26 cellular contexts compared by ENCODE assay signal in genomic region chr12:84661732-84662326, GRCh38.
DNase-seq lines count a peak whose midpoint lies in the region; TF ChIP-seq lines count a peak whose summit lies in the region.
"Had no signal": no experiment of that assay in that cellular context is flagged by ENCODE, and none has a peak within 500 bp of the region (broad histone marks: within the 10 kb centered on the region; RNA-seq: fewer than 3 reads in every experiment).

No MANE protein-coding gene starts in this region.

- H3K4me1 ChIP-seq in breast epithelium (no peaks in the 10 kb centered on the region), testis (no peaks in the 10 kb centered on the region), PC-9 (replicated peaks; ENCODE audit: insufficient read depth) (no peaks in the 10 kb centered on the region)
- H3K4me1 ChIP-seq: heart left ventricle, left ventricle myocardium inferior, stomach, upper lobe of right lung had no signal

- H3K9me2 ChIP-seq in PC-9 (ENCODE audit: insufficient read depth) = 0 out of 2 replicates have a peak, but pooled peaks cover 6% of the 10 kb centered on the region

- H3K27ac Mint-ChIP-seq in MCF 10A (ENCODE audit: low read depth, unreplicated experiment) (no peak overlapping the region), chondrocyte (ENCODE audit: unreplicated experiment) (no peak overlapping the region)
- H3K27ac Mint-ChIP-seq: activated naive CD8-positive, alpha-beta T cell treated with anti-CD3 and anti-CD28 coated beads, Interleukin-2, amount 10 ng/mL, durations not matched to agents 7 days and 5 days had no signal

- BruUV-seq in MCF 10A (replicated peaks; lab: Mats Ljungman, UMichigan) (no TSS peak), PC-9 (replicated peaks; lab: Mats Ljungman, UMichigan) (no TSS peak)

- no peaks in the 10 kb centered on the region for H3K36me3 Mint-ChIP-seq in MCF 10A (ENCODE audit: insufficient read depth, unreplicated experiment)
- H3K36me3 Mint-ChIP-seq in chondrocyte (ENCODE audit: low read depth) = no peaks in the 10 kb centered on the region
- H3K36me3 Mint-ChIP-seq: activated naive CD8-positive, alpha-beta T cell treated with anti-CD3 and anti-CD28 coated beads, Interleukin-2, amount 10 ng/mL, durations not matched to agents 7 days and 5 days had no signal

- no peak overlapping the region for H3K27ac ChIP-seq in breast epithelium
- H3K27ac ChIP-seq in testis = no peak overlapping the region
- no peak overlapping the region for H3K27ac ChIP-seq in PC-9
- H3K27ac ChIP-seq: 22Rv1, dorsolateral prefrontal cortex, heart left ventricle, left ventricle myocardium inferior, neutrophil, stomach, upper lobe of right lung had no signal

- DNase-seq in MCF 10A (ENCODE audit: unreplicated experiment) (peak; percentile 8), breast epithelium (ENCODE audit: low spot score in 2 of 2) (no peak), astrocyte of the hippocampus (ENCODE audit: low read depth, low spot score) (peak; percentile 9), fibroblast of villous mesenchyme (ENCODE audit: low read depth) (peak; percentile 3), testis (no peak), PC-9 (no peak), chondrocyte (ENCODE audit: low spot score) (no peak)
- no peak for DNase-seq in stimulated activated CD4-positive, alpha-beta T cell treated with anti-CD3 and anti-CD28 coated beads, Interleukin-4, amount 100 ng/mL, for 4 hours
- DNase-seq: activated CD4-positive, alpha-beta T cell treated with anti-CD3 and anti-CD28 coated beads for 48 hours; activated CD8-positive, alpha-beta memory T cell treated with anti-CD3 and anti-CD28 coated beads, Interleukin-2, amount 50 U/mL, for 4 hours; activated naive CD8-positive, alpha-beta T cell treated with anti-CD3 and anti-CD28 coated beads, Interleukin-2, amount 10 ng/mL, durations not matched to agents 7 days and 5 days; BE2C; Calu3; dorsolateral prefrontal cortex; heart left ventricle; left ventricle myocardium inferior; mucosa of descending colon; NCI-H146; NCI-H2171; NCI-H69; SIG-M5; stimulated activated CD4-positive, alpha-beta T cell treated with anti-CD3 and anti-CD28 coated beads, Interleukin-4, amount 100 ng/mL, for 24 hours; stomach; upper lobe of right lung had no signal

- no peaks in the 10 kb centered on the region for H3K9me3 ChIP-seq in breast epithelium
- no peaks in the 10 kb centered on the region for H3K9me3 ChIP-seq in testis
- H3K9me3 ChIP-seq in PC-9 (ENCODE audit: insufficient read depth, low read depth) = no peaks in the 10 kb centered on the region
- H3K9me3 ChIP-seq: BE2C, heart left ventricle, left ventricle myocardium inferior, mucosa of descending colon, neutrophil, stomach, upper lobe of right lung had no signal

- TF ChIP-seq CTCF in MCF 10A (IDR thresholded peaks at IDR 0.05; ENCODE audit: unreplicated experiment) (no peak), breast epithelium (IDR thresholded peaks at IDR 0.05) (no peak), fibroblast of villous mesenchyme (IDR thresholded peaks at IDR 0.05; ENCODE audit: insufficient read depth, low read depth, low read length) (no peak), testis (IDR thresholded peaks at IDR 0.05) (no peak), PC-9 (conservative IDR thresholded peaks at IDR 0.05) (no peak), chondrocyte (IDR thresholded peaks at IDR 0.05) (no peak)

- no peaks in the 10 kb centered on the region for H3F3A ChIP-seq in PC-9 (ENCODE audit: insufficient read depth, low read depth)

- H3K4me3 ChIP-seq in breast epithelium (no peak overlapping the region), fibroblast of villous mesenchyme (ENCODE audit: low read depth, low read length) (no peak overlapping the region), testis (no peak overlapping the region), PC-9 (no peak overlapping the region)
- H3K4me3 ChIP-seq: dorsolateral prefrontal cortex, heart left ventricle, left ventricle myocardium inferior, mucosa of descending colon, stomach, upper lobe of right lung had no signal

- H3K4me3 Mint-ChIP-seq in MCF 10A (ENCODE audit: unreplicated experiment) = no peak overlapping the region
- no peak overlapping the region for H3K4me3 Mint-ChIP-seq in chondrocyte (ENCODE audit: unreplicated experiment)
- H3K4me3 Mint-ChIP-seq: activated naive CD8-positive, alpha-beta T cell treated with anti-CD3 and anti-CD28 coated beads, Interleukin-2, amount 10 ng/mL, durations not matched to agents 7 days and 5 days had no signal

- intact Hi-C loops in MCF 10A (cut with micrococcal nuclease) (no loop called here), breast epithelium (cut with DNase I; ENCODE audit: low total_unique reads) (no loop called here), testis (cut with DNase I; ENCODE audit: low total_unique reads) (no loop called here), PC-9 (cut with micrococcal nuclease; ENCODE audit: unreplicated experiment) (no loop called here)

- H3K79me2 ChIP-seq in PC-9 (ENCODE audit: low read depth) = no peaks in the 10 kb centered on the region

- POLR2A ChIA-PET in MCF 10A (lab: Yijun Ruan, JAX) = no interaction called here
- POLR2A ChIA-PET in PC-9 (lab: Charles Lee; ENCODE audit: unreplicated experiment) = no interaction called here

- H4K20me1 ChIP-seq in PC-9 (ENCODE audit: insufficient read depth) = no peaks in the 10 kb centered on the region

- no peak for TF ChIP-seq POLR2A in breast epithelium (IDR thresholded peaks at IDR 0.05)
- no peak for TF ChIP-seq POLR2A in testis (IDR thresholded peaks at IDR 0.05)

- H3K27me3 ChIP-seq in breast epithelium (no peaks in the 10 kb centered on the region), testis (no peaks in the 10 kb centered on the region), PC-9 (ENCODE audit: insufficient read depth, low read depth) (no peaks in the 10 kb centered on the region)
- H3K27me3 ChIP-seq: BE2C, dorsolateral prefrontal cortex, heart left ventricle, neutrophil, stomach, upper lobe of right lung had no signal

- H3K4me1 Mint-ChIP-seq in MCF 10A (ENCODE audit: insufficient read depth, unreplicated experiment) (peaks cover 6% of the 10 kb centered on the region), chondrocyte (ENCODE audit: low read depth) (peaks cover 5% of the 10 kb centered on the region)
- H3K4me1 Mint-ChIP-seq: activated naive CD8-positive, alpha-beta T cell treated with anti-CD3 and anti-CD28 coated beads, Interleukin-2, amount 10 ng/mL, durations not matched to agents 7 days and 5 days had no signal

- H3K27me3 Mint-ChIP-seq in MCF 10A (ENCODE audit: insufficient read depth, unreplicated experiment) (no peaks in the 10 kb centered on the region), chondrocyte (ENCODE audit: low read depth) (peaks cover 3% of the 10 kb centered on the region)
- H3K27me3 Mint-ChIP-seq: activated naive CD8-positive, alpha-beta T cell treated with anti-CD3 and anti-CD28 coated beads, Interleukin-2, amount 10 ng/mL, durations not matched to agents 7 days and 5 days had no signal

- WGBS in testis, 2 donors = 47 to 74% methylated on average over 1 of the region's 1 CpG

- H3K36me3 ChIP-seq in breast epithelium (no peaks in the 10 kb centered on the region), testis (ENCODE audit: low read depth, missing control alignments) (no peaks in the 10 kb centered on the region), PC-9 (ENCODE audit: low read depth) (no peaks in the 10 kb centered on the region)
- H3K36me3 ChIP-seq: BE2C, heart left ventricle, left ventricle myocardium inferior, neutrophil, stomach, upper lobe of right lung had no signal

- no peak overlapping the region for H3K4me2 ChIP-seq in PC-9

- H3K9me3 Mint-ChIP-seq in MCF 10A (ENCODE audit: unreplicated experiment) (no peaks in the 10 kb centered on the region), chondrocyte (ENCODE audit: low read depth) (no peaks in the 10 kb centered on the region)
- H3K9me3 Mint-ChIP-seq: activated naive CD8-positive, alpha-beta T cell treated with anti-CD3 and anti-CD28 coated beads, Interleukin-2, amount 10 ng/mL, durations not matched to agents 7 days and 5 days had no signal

- CTCF ChIA-PET in MCF 10A (lab: Yijun Ruan, JAX) (interaction anchor here (0.6 to 1.3 kb wide), 2 partner anchors 40 to 57 kb away, joined by 3 to 4 read pairs; no protein-coding TSS in a partner anchor), PC-9 (lab: Charles Lee) (no interaction called here)

- H2AFZ ChIP-seq in PC-9 = no peak overlapping the region

Comparison
In these comparisons a context has a peak if more than half of its experiments do, and no peak if none do; other contexts are left out.
1. DNase-seq: peak in MCF 10A (single experiment), astrocyte of the hippocampus (single experiment) and fibroblast of villous mesenchyme (single experiment); none in breast epithelium (0 of 2), testis (single experiment), stimulated activated CD4-positive, alpha-beta T cell treated with anti-CD3 and anti-CD28 coated beads, Interleukin-4, amount 100 ng/mL, for 4 hours (0 of 2), PC-9 (0 of 2) and chondrocyte (single experiment).